ENCODE assay signal across 10 cellular contexts in genomic region chr3:60017631-60018030, GRCh38.
DNase-seq lines count a peak whose midpoint lies in the region; ATAC-seq and TF ChIP-seq lines count a peak whose summit lies in the region.
"Had no signal": no experiment of that assay in that cellular context is flagged by ENCODE, and none has a peak within 500 bp of the region (broad histone marks: within the 10 kb centered on the region; RNA-seq: fewer than 3 reads in every experiment).

No MANE protein-coding gene starts in this region.

- no peaks in the 10 kb centered on the region for H3K9me3 ChIP-seq in WERI-Rb-1 (ENCODE audit: severe bottlenecking)

- H3K4me1 Mint-ChIP-seq in activated CD4-positive, alpha-beta T cell treated with anti-CD3 and anti-CD28 coated beads, Interleukin-2, amount 10 ng/mL, durations not matched to agents 7 days and 5 days = peaks cover 59% of the 10 kb centered on the region
- H3K4me1 Mint-ChIP-seq: endodermal cell had no signal

- CTCF ChIA-PET in activated CD4-positive, alpha-beta T cell treated with anti-CD3 and anti-CD28 coated beads, Interleukin-2, amount 10 ng/mL, durations not matched to agents 7 days and 5 days (lab: Charles Lee) = interaction anchor here (1.2 kb wide), 1 partner anchor 11 kb away, joined by 5 read pairs; no protein-coding TSS in a partner anchor

- no peaks in the 10 kb centered on the region for H3K27me3 ChIP-seq in WERI-Rb-1 (ENCODE audit: insufficient read depth, low read depth, severe bottlenecking)

- H3K36me3 ChIP-seq in WERI-Rb-1 = no peaks in the 10 kb centered on the region

- TF ChIP-seq CTCF in WERI-Rb-1 (IDR thresholded peaks at IDR 0.05; ENCODE audit: low read depth, low read length) = no peak

- ATAC-seq in HG02884 (IDR thresholded peaks at IDR 0.05; ENCODE audit: unreplicated experiment) (peak; percentile 93), esophagus mucosa (peak; percentile 42), HG03457 (IDR thresholded peaks at IDR 0.05; ENCODE audit: unreplicated experiment) (no peak)

- peaks cover 62% of the 10 kb centered on the region for H3K36me3 Mint-ChIP-seq in activated CD4-positive, alpha-beta T cell treated with anti-CD3 and anti-CD28 coated beads, Interleukin-2, amount 10 ng/mL, durations not matched to agents 7 days and 5 days (ENCODE audit: low read depth)
- H3K36me3 Mint-ChIP-seq: naive B cell had no signal

- H3K9me3 Mint-ChIP-seq in activated CD4-positive, alpha-beta T cell treated with anti-CD3 and anti-CD28 coated beads, Interleukin-2, amount 10 ng/mL, durations not matched to agents 7 days and 5 days = peaks cover 31% of the 10 kb centered on the region
- H3K9me3 Mint-ChIP-seq: endodermal cell, naive B cell had no signal

- H3K4me3 Mint-ChIP-seq in activated CD4-positive, alpha-beta T cell treated with anti-CD3 and anti-CD28 coated beads, Interleukin-2, amount 10 ng/mL, durations not matched to agents 7 days and 5 days = peak overlapping the region; percentile 20
- H3K4me3 Mint-ChIP-seq: endodermal cell had no signal

- peak; percentile 62 for DNase-seq in A172 (ENCODE audit: low spot score)
- peak; percentile 67 for DNase-seq in activated CD4-positive, alpha-beta T cell treated with anti-CD3 and anti-CD28 coated beads, Interleukin-2, amount 10 ng/mL, durations not matched to agents 7 days and 5 days
- no peak for DNase-seq in NCI-H524 treated with DMSO at 0.1 percent for 48 hours (lab: John Stamatoyannopoulos, UW)
- DNase-seq in WERI-Rb-1 = no peak
- DNase-seq in NK-92 (lab: John Stamatoyannopoulos, UW; ENCODE audit: unreplicated experiment) = no peak
- DNase-seq: endodermal cell, naive B cell had no signal

- H3K27me3 Mint-ChIP-seq in activated CD4-positive, alpha-beta T cell treated with anti-CD3 and anti-CD28 coated beads, Interleukin-2, amount 10 ng/mL, durations not matched to agents 7 days and 5 days = no peaks in the 10 kb centered on the region
- H3K27me3 Mint-ChIP-seq: naive B cell had no signal

- POLR2A ChIA-PET in activated CD4-positive, alpha-beta T cell treated with anti-CD3 and anti-CD28 coated beads, Interleukin-2, amount 10 ng/mL, durations not matched to agents 7 days and 5 days (lab: Charles Lee) = no interaction called here

- H3K27ac Mint-ChIP-seq in activated CD4-positive, alpha-beta T cell treated with anti-CD3 and anti-CD28 coated beads, Interleukin-2, amount 10 ng/mL, durations not matched to agents 7 days and 5 days = peak overlapping the region; percentile 93
- H3K27ac Mint-ChIP-seq: endodermal cell had no signal

- no peak overlapping the region for H3K27ac ChIP-seq in WERI-Rb-1

- no peak overlapping the region for H3K4me3 ChIP-seq in WERI-Rb-1 (ENCODE audit: low read depth, low read length)

Comparison
In these comparisons a context has a peak if more than half of its experiments do, and no peak if none do; other contexts are left out.
1. DNase-seq: peak in A172 (single experiment) and activated CD4-positive, alpha-beta T cell treated with anti-CD3 and anti-CD28 coated beads, Interleukin-2, amount 10 ng/mL, durations not matched to agents 7 days and 5 days (single experiment); none in NCI-H524 treated with DMSO at 0.1 percent for 48 hours (single experiment), WERI-Rb-1 (single experiment) and NK-92 (single experiment).